32 cellular contexts compared by ENCODE assay signal in the genomic region with DNA sequence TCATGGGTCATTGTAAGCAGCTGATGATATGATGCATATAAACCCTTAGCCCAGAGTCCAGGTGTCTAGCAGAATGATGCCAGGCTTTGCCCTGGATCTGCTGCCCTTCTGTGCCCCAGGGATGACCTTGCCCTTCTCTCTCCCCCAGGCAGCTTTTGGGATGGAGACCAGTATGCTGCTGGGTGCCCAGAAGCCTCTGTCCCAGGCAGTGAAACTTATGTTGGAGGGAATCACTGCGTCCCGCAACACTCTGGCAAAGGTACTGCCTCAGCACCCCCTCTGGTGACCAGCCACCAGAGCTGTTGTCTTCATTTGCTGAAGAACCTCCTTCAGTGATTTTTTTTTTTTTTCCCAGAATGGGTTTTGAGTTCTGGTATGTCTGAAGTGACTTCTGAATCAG. TPM values are rescaled to one million over a fixed set of nuclear protein-coding genes. Genes with fewer than 3 reads are reported as not detected.
"Had no signal": no experiment of that assay in that cellular context is flagged by ENCODE, and none has a peak within 500 bp of the region (broad histone marks: within the 10 kb centered on the region; RNA-seq: fewer than 3 reads in every experiment).

No MANE protein-coding gene starts in this region.

- H3K27me3 ChIP-seq: Peyer's patch, SJSA1 had no signal

- ATAC-seq: activated CD8-positive, alpha-beta T cell treated with anti-CD3 and anti-CD28 coated beads for 36 hours; activated naive CD8-positive, alpha-beta T cell treated with anti-CD3 and anti-CD28 coated beads, Interleukin-2, amount 50 U/mL, for 24 hours; PC-3 had no signal

- H3K4me3 ChIP-seq: Peyer's patch, SJSA1 had no signal

- DNase-seq: activated CD4-positive, alpha-beta T cell treated with anti-CD3 and anti-CD28 coated beads, Interleukin-2, amount 10 ng/mL, durations not matched to agents 24 days and 14 days; activated CD4-positive, alpha-beta T cell treated with anti-CD3 and anti-CD28 coated beads, Interleukin-2, amount 50 U/mL, for 4 hours; activated CD8-positive, alpha-beta T cell treated with anti-CD3 and anti-CD28 coated beads for 36 hours; activated naive CD4-positive, alpha-beta T cell treated with anti-CD3 and anti-CD28 coated beads, Interleukin-2, amount 10 ng/mL, durations not matched to agents 7 days and 5 days; activated naive CD8-positive, alpha-beta T cell treated with anti-CD3 and anti-CD28 coated beads, Interleukin-2, amount 50 U/mL, for 24 hours; anterior cingulate cortex; central memory CD4-positive, alpha-beta T cell; MM.1S; MV-4-11; NCI-H1092; NCI-H1417; NCI-H146; NCI-H187; NCI-H2029 treated with DMSO at 0.1 percent for 48 hours; NCI-H2107; NCI-H2171; NCI-H510A; NCI-H526; NCI-H748 treated with DMSO at 0.1 percent for 48 hours; NK-92 treated with Interleukin-12 subunit alpha and Interleukin-12 subunit beta, amount 100 ng/mL, for 24 hours; PC-3; RPMI8226; SHP77 treated with DMSO at 0.1 percent for 48 hours; SK-N-SH had no signal

- H3K36me3 ChIP-seq: Peyer's patch, SJSA1 had no signal

- H3K4me1 Mint-ChIP-seq: activated CD4-positive, alpha-beta T cell treated with anti-CD3 and anti-CD28 coated beads, Interleukin-2, amount 10 ng/mL, durations not matched to agents 24 days and 14 days; activated naive CD4-positive, alpha-beta T cell treated with anti-CD3 and anti-CD28 coated beads, Interleukin-2, amount 10 ng/mL, durations not matched to agents 7 days and 5 days; activated naive CD8-positive, alpha-beta T cell treated with anti-CD3 and anti-CD28 coated beads, Interleukin-2, amount 50 U/mL, for 24 hours; brain had no signal

- H3K27ac Mint-ChIP-seq: activated CD4-positive, alpha-beta T cell treated with anti-CD3 and anti-CD28 coated beads, Interleukin-2, amount 10 ng/mL, durations not matched to agents 24 days and 14 days; activated CD8-positive, alpha-beta T cell treated with anti-CD3 and anti-CD28 coated beads for 36 hours; activated naive CD4-positive, alpha-beta T cell treated with anti-CD3 and anti-CD28 coated beads, Interleukin-2, amount 10 ng/mL, durations not matched to agents 7 days and 5 days; activated naive CD8-positive, alpha-beta T cell; activated naive CD8-positive, alpha-beta T cell treated with anti-CD3 and anti-CD28 coated beads, Interleukin-2, amount 50 U/mL, for 24 hours; activated T-helper 2 cell treated with anti-CD3 and anti-CD28 coated beads, Interferon-gamma antibody, Interleukin-2, Interleukin-4, amounts not matched to agents 10 μg/mL and 5 μg/mL and 100 μg/mL, durations not matched to agents 14 hours and 24 hours and 36 hours; brain; T-helper 1 cell treated with Interleukin-12 subunit alpha and Interleukin-12 subunit beta and Interleukin-4 antibody, amounts not matched to agents 30 μg/mL and 1 μg/mL, for 36 hours; T-helper 2 cell treated with Interferon-gamma antibody and Interleukin-4, amounts not matched to agents 5 μg/mL and 100 μg/mL, for 36 hours had no signal

- H3K4me3 Mint-ChIP-seq: activated CD4-positive, alpha-beta T cell treated with anti-CD3 and anti-CD28 coated beads, Interleukin-2, amount 10 ng/mL, durations not matched to agents 24 days and 14 days; activated CD8-positive, alpha-beta T cell treated with anti-CD3 and anti-CD28 coated beads for 36 hours; activated naive CD4-positive, alpha-beta T cell treated with anti-CD3 and anti-CD28 coated beads, Interleukin-2, amount 10 ng/mL, durations not matched to agents 7 days and 5 days; activated naive CD8-positive, alpha-beta T cell; activated naive CD8-positive, alpha-beta T cell treated with anti-CD3 and anti-CD28 coated beads, Interleukin-2, amount 50 U/mL, for 24 hours; brain; T-helper 1 cell treated with Interleukin-12 subunit alpha and Interleukin-12 subunit beta and Interleukin-4 antibody, amounts not matched to agents 30 μg/mL and 1 μg/mL, for 36 hours; T-helper 2 cell treated with Interferon-gamma antibody and Interleukin-4, amounts not matched to agents 5 μg/mL and 100 μg/mL, for 36 hours had no signal

- H3K36me3 Mint-ChIP-seq: activated naive CD4-positive, alpha-beta T cell treated with anti-CD3 and anti-CD28 coated beads, Interleukin-2, amount 10 ng/mL, durations not matched to agents 7 days and 5 days had no signal

RNA-seq across cellular contexts. Expression of gene CYP46A1, which starts 23.3 kb away (rescaled TPM):
- total RNA-seq: activated T-helper 2 cell treated with anti-CD3 and anti-CD28 coated beads, Interferon-gamma antibody, Interleukin-2, Interleukin-4, amounts not matched to agents 10 μg/mL and 5 μg/mL and 100 μg/mL, durations not matched to agents 14 hours and 24 hours and 36 hours; bronchial epithelial cell had no signal
